ENCODE assay signal across 10 cellular contexts in the genomic region with DNA sequence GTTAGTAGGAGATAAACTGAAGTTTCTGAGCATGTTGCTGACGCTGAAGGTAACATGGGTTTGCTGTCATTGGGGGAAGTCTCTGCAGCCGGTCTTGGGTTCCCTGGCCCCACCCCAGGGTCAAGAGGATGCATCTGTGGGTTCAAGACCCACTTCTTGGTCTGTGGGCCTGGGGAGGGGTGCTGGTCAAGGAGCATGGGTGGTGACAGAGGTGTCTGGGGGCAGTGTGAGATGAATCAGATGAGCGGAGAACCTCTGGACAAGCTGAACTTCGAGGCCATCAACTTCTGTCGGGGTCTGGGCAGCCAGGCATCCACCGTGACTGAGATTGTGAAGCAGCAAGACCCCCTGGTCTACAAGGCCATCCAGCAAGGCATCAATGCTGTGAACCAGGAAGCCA. TPM values are rescaled to one million over a fixed set of nuclear protein-coding genes. Genes with fewer than 3 reads are reported as not detected.
"Had no signal": no experiment of that assay in that cellular context is flagged by ENCODE, and none has a peak within 500 bp of the region (broad histone marks: within the 10 kb centered on the region; RNA-seq: fewer than 3 reads in every experiment).

No MANE protein-coding gene starts in this region.

- DNase-seq: GM23248, GOT3, H7, HFFc6, IMR-90, KG1 had no signal

- H3K27ac Mint-ChIP-seq: HFFc6 had no signal

- ATAC-seq: HCT116, K562 had no signal

- H3K4me3 Mint-ChIP-seq: HFFc6 had no signal

RNA-seq across cellular contexts. Expression of a gene that starts 51.9 kb away (rescaled TPM):
- total RNA-seq: GM23248, H4, H7, HFFc6, HT-29, IMR-90 had no signal
